ENCODE assay signal across 1 cellular context in the genomic region with DNA sequence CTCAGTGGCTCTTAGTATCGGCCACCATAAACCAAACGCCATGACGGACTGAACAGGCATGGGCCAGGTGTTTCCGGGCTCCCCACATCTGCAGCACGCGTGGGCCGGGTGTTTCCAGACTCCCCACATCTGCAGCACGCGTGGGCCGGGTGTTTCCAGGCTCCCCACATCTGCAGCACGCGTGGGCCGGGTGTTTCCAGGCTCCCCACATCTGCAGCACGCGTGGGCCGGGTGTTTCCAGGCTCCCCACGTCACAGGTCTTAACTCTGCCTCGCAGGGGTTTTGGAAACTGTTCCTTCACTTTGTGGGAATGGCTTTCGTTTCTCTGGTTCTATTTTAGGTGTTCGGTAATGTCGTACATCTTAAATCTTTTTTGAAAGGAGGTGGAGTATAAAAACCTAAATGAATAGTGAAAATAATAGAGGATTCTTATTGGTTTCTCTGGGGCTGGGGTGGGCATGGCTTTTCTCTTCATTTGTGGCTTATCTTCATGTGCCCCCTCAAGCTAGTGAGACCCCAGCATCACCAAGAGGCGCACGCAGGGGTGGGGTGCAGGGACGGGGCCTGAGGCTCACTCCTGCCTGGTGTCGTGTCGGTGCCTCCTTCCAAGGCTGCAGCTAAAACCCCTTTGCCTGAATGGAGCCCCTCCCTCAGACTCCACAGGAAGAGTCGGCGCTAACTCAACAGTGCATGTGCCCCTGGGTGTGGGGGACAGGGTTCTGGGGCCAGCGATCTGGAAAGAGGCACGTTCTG.
TF ChIP-seq lines count a peak whose summit lies in the region.

No MANE protein-coding gene starts in this region.

TF ChIP-seq in HepG2, 621 proteins besides CTCF, POLR2A, EP300 and RAD21 (continued from another document):
- TF ChIP-seq ZNF816 (CRISPR knock-in tag; IDR thresholded peaks at IDR 0.05; ENCODE audit: borderline replicate concordance): no peak
- TF ChIP-seq ZNF562 (CRISPR knock-in tag; IDR thresholded peaks at IDR 0.05; ENCODE audit: borderline replicate concordance): no peak
- TF ChIP-seq POLR2AphosphoS2 (IDR thresholded peaks at IDR 0.05; ENCODE audit: low read depth, low read length): no peak
- no peak for TF ChIP-seq TP53 (CRISPR knock-in tag; conservative IDR thresholded peaks at IDR 0.05)
- no peak for TF ChIP-seq GTF2F1 (IDR thresholded peaks at IDR 0.05; ENCODE audit: low read length)
